Comparison of ENCODE assay signal across 28 cellular contexts in genomic region chr4:9811796-9812195, GRCh38. TPM values are rescaled to one million over a fixed set of nuclear protein-coding genes. Genes with fewer than 3 reads are reported as not detected.
"Had no signal": no experiment of that assay in that cellular context is flagged by ENCODE, and none has a peak within 500 bp of the region (broad histone marks: within the 10 kb centered on the region; RNA-seq: fewer than 3 reads in every experiment).

No MANE protein-coding gene starts in this region.

- H3K27ac ChIP-seq: breast epithelium, parathyroid adenoma, psoas muscle, sigmoid colon, stomach, thyroid gland, WERI-Rb-1 had no signal

- DNase-seq: activated CD4-positive, alpha-beta memory T cell treated with anti-CD3 and anti-CD28 coated beads, Interleukin-2, amount 10 ng/mL, durations not matched to agents 7 days and 5 days; activated CD4-positive, alpha-beta T cell treated with anti-CD3 and anti-CD28 coated beads, Interleukin-2, amount 10 ng/mL, durations not matched to agents 24 days and 14 days; activated naive CD4-positive, alpha-beta T cell; activated T-cell treated with anti-CD3 and anti-CD28 coated beads, Interleukin-2, amount 50 U/mL, for 4 hours; central memory CD4-positive, alpha-beta T cell; kidney; left colon; naive thymus-derived CD8-positive, alpha-beta T cell; psoas muscle; sigmoid colon; small intestine; stimulated activated CD4-positive, alpha-beta T cell treated with anti-CD3 and anti-CD28 coated beads, Interleukin-1b, Interleukin-23, amount 100 ng/mL, for 48 hours; stimulated activated naive B cell treated with anti-CD40 and anti-IgM and Interleukin-4, amounts not matched to agents 10 μg/mL and 1 μg/mL and 100 μg/mL, for 72 hours; stomach; T-helper 9 cell; thyroid gland; WERI-Rb-1 had no signal

- H3K9me3 Mint-ChIP-seq: activated CD4-positive, alpha-beta memory T cell treated with anti-CD3 and anti-CD28 coated beads, Interleukin-2, amount 10 ng/mL, durations not matched to agents 7 days and 5 days; activated CD4-positive, alpha-beta T cell treated with anti-CD3 and anti-CD28 coated beads, Interleukin-2, amount 10 ng/mL, durations not matched to agents 24 days and 14 days; activated naive CD4-positive, alpha-beta T cell treated with anti-CD3 and anti-CD28 coated beads, Interleukin-2, amount 50 U/mL, for 72 hours; activated T-cell treated with anti-CD3 and anti-CD28 coated beads, Interleukin-2, amount 50 U/mL, for 4 hours; activated T-helper 2 cell treated with anti-CD3 and anti-CD28 coated beads, Interferon-gamma antibody, Interleukin-2, Interleukin-4, amounts not matched to agents 10 μg/mL and 5 μg/mL and 100 μg/mL, durations not matched to agents 14 hours and 24 hours and 36 hours; memory B cell; naive thymus-derived CD8-positive, alpha-beta T cell; neural crest cell; stimulated activated naive B cell treated with anti-CD40 and anti-IgM and Interleukin-4, amounts not matched to agents 10 μg/mL and 1 μg/mL and 100 μg/mL, for 72 hours had no signal

- H3K4me3 Mint-ChIP-seq: activated CD4-positive, alpha-beta memory T cell treated with anti-CD3 and anti-CD28 coated beads, Interleukin-2, amount 10 ng/mL, durations not matched to agents 7 days and 5 days; activated CD4-positive, alpha-beta T cell treated with anti-CD3 and anti-CD28 coated beads, Interleukin-2, amount 10 ng/mL, durations not matched to agents 24 days and 14 days; activated T-cell treated with anti-CD3 and anti-CD28 coated beads, Interleukin-2, amount 50 U/mL, for 4 hours; memory B cell; naive thymus-derived CD8-positive, alpha-beta T cell; neural crest cell; stimulated activated naive B cell treated with anti-CD40 and anti-IgM and Interleukin-4, amounts not matched to agents 10 μg/mL and 1 μg/mL and 100 μg/mL, for 72 hours had no signal

- H3K36me3 ChIP-seq: breast epithelium, sigmoid colon, stomach, thyroid gland, WERI-Rb-1 had no signal

- H3K4me3 ChIP-seq: breast epithelium, psoas muscle, sigmoid colon, stomach, thyroid gland had no signal

- H3K27me3 ChIP-seq: breast epithelium, sigmoid colon, stomach, thyroid gland had no signal

- ATAC-seq: activated CD4-positive, CD25-positive, alpha-beta regulatory T cell treated with anti-CD3 and anti-CD28 coated beads, Interleukin-2, amount 50 U/mL, for 24 hours; activated naive CD4-positive, alpha-beta T cell treated with anti-CD3 and anti-CD28 coated beads, Interleukin-2, amount 50 U/mL, for 72 hours; activated T-cell treated with anti-CD3 and anti-CD28 coated beads, Interleukin-2, amount 50 U/mL, for 4 hours; left colon; naive thymus-derived CD8-positive, alpha-beta T cell; psoas muscle; stimulated activated naive B cell treated with anti-CD40 and anti-IgM and Interleukin-4, amounts not matched to agents 10 μg/mL and 1 μg/mL and 100 μg/mL, for 72 hours had no signal

- H3K4me1 Mint-ChIP-seq: memory B cell; naive thymus-derived CD8-positive, alpha-beta T cell; stimulated activated naive B cell treated with anti-CD40 and anti-IgM and Interleukin-4, amounts not matched to agents 10 μg/mL and 1 μg/mL and 100 μg/mL, for 72 hours had no signal

- H3K4me1 ChIP-seq: breast epithelium, parathyroid adenoma, psoas muscle, sigmoid colon, stomach, thyroid gland had no signal

- H3K9me3 ChIP-seq: breast epithelium, psoas muscle, sigmoid colon, stomach, thyroid gland had no signal

- H3K36me3 Mint-ChIP-seq: activated naive CD4-positive, alpha-beta T cell treated with anti-CD3 and anti-CD28 coated beads, Interleukin-2, amount 50 U/mL, for 72 hours; memory B cell; naive thymus-derived CD8-positive, alpha-beta T cell; stimulated activated naive B cell treated with anti-CD40 and anti-IgM and Interleukin-4, amounts not matched to agents 10 μg/mL and 1 μg/mL and 100 μg/mL, for 72 hours had no signal

- H3K27ac Mint-ChIP-seq: activated CD4-positive, alpha-beta memory T cell treated with anti-CD3 and anti-CD28 coated beads, Interleukin-2, amount 10 ng/mL, durations not matched to agents 7 days and 5 days; activated CD4-positive, alpha-beta T cell treated with anti-CD3 and anti-CD28 coated beads, Interleukin-2, amount 10 ng/mL, durations not matched to agents 24 days and 14 days; activated naive CD4-positive, alpha-beta T cell treated with anti-CD3 and anti-CD28 coated beads, Interleukin-2, amount 50 U/mL, for 72 hours; activated T-helper 2 cell treated with anti-CD3 and anti-CD28 coated beads, Interferon-gamma antibody, Interleukin-2, Interleukin-4, amounts not matched to agents 10 μg/mL and 5 μg/mL and 100 μg/mL, durations not matched to agents 14 hours and 24 hours and 36 hours; memory B cell; naive thymus-derived CD8-positive, alpha-beta T cell; stimulated activated naive B cell treated with anti-CD40 and anti-IgM and Interleukin-4, amounts not matched to agents 10 μg/mL and 1 μg/mL and 100 μg/mL, for 72 hours had no signal

RNA-seq across cellular contexts. Expression of gene DRD5, which starts 30.4 kb away (rescaled TPM):
- total RNA-seq: activated CD4-positive, alpha-beta memory T cell treated with anti-CD3 and anti-CD28 coated beads, Interleukin-2, amount 10 ng/mL, durations not matched to agents 7 days and 5 days; activated CD4-positive, alpha-beta T cell treated with anti-CD3 and anti-CD28 coated beads, Interleukin-2, amount 10 ng/mL, durations not matched to agents 24 days and 14 days; activated naive CD4-positive, alpha-beta T cell treated with anti-CD3 and anti-CD28 coated beads, Interleukin-2, amount 50 U/mL, for 72 hours; activated T-cell treated with anti-CD3 and anti-CD28 coated beads, Interleukin-2, amount 50 U/mL, for 4 hours; activated T-helper 2 cell treated with anti-CD3 and anti-CD28 coated beads, Interferon-gamma antibody, Interleukin-2, Interleukin-4, amounts not matched to agents 10 μg/mL and 5 μg/mL and 100 μg/mL, durations not matched to agents 14 hours and 24 hours and 36 hours; breast epithelium; endothelial cell of umbilical vein; fibroblast of lung; fibroblast of villous mesenchyme; kidney; naive thymus-derived CD8-positive, alpha-beta T cell; neural crest cell; psoas muscle; stomach; thyroid gland had no signal
- polyA plus RNA-seq: endothelial cell of umbilical vein; fibroblast of lung; naive thymus-derived CD8-positive, alpha-beta T cell; psoas muscle; urinary bladder had no signal
